Comparison of ENCODE assay signal across 8 cellular contexts in the genomic region with DNA sequence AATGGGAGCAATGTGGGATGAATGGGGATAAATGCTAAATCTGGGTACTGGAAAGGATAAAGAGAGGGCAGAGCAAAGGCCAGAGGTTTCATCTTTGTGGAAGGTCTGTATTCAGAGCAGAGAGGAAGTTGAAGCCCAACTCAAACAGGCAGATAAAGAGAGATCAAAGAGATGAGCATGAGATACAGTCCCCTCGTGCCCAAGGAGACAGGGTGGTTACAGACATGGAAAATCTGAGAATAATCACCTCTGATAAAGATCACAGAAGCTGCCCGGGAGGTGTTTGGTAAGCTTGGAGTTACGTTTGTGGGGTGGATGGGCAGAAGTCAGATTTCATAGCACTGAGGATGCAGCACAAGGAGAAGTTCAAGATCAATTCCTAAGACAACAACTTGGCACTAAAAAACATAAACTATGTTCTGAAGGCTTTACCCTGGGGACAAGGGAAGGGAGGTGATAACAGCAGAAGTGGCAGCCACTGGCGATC. TPM values are rescaled to one million over a fixed set of nuclear protein-coding genes. Genes with fewer than 3 reads are reported as not detected.
A peak's percentile ranks its signal among the peaks of the same experiment; 100 is the strongest.
DNase-seq lines count a peak whose midpoint lies in the region; TF ChIP-seq lines count a peak whose summit lies in the region.

No MANE protein-coding gene starts in this region.

- H3K36me3 ChIP-seq in MG63: peaks cover 2% of the 10 kb centered on the region; the same call in 1 of the 2 replicates
- no peaks in the 10 kb centered on the region for H3K36me3 ChIP-seq in hepatocyte (replicated peaks; ENCODE audit: insufficient read depth, low read depth)

- H3K9me3 ChIP-seq in MG63 (no peaks in the 10 kb centered on the region), hepatocyte (ENCODE audit: low read depth) (no peaks in the 10 kb centered on the region)

- no peaks in the 10 kb centered on the region for H3K9me3 Mint-ChIP-seq in activated T-helper 2 cell treated with anti-CD3 and anti-CD28 coated beads, Interferon-gamma antibody, Interleukin-2, Interleukin-4, amounts not matched to agents 10 μg/mL and 5 μg/mL and 100 μg/mL, durations not matched to agents 14 hours and 24 hours and 36 hours

- peak overlapping the region; percentile 92 for H3K27ac Mint-ChIP-seq in activated T-helper 2 cell treated with anti-CD3 and anti-CD28 coated beads, Interferon-gamma antibody, Interleukin-2, Interleukin-4, amounts not matched to agents 10 μg/mL and 5 μg/mL and 100 μg/mL, durations not matched to agents 14 hours and 24 hours and 36 hours

- H3K4me1 ChIP-seq in hepatocyte (ENCODE audit: insufficient read depth): peaks cover 4% of the 10 kb centered on the region

- peak overlapping the region; percentile 41 for H3K27ac ChIP-seq in hepatocyte
- H3K27ac ChIP-seq in substantia nigra (ENCODE audit: low read depth, low read length, poor library complexity, severe bottlenecking): peak overlapping the region; percentile 67

- peaks cover 15% of the 10 kb centered on the region for H3K36me3 Mint-ChIP-seq in activated T-helper 2 cell treated with anti-CD3 and anti-CD28 coated beads, Interferon-gamma antibody, Interleukin-2, Interleukin-4, amounts not matched to agents 10 μg/mL and 5 μg/mL and 100 μg/mL, durations not matched to agents 14 hours and 24 hours and 36 hours (ENCODE audit: low read depth)

- H3K27me3 Mint-ChIP-seq in activated T-helper 2 cell treated with anti-CD3 and anti-CD28 coated beads, Interferon-gamma antibody, Interleukin-2, Interleukin-4, amounts not matched to agents 10 μg/mL and 5 μg/mL and 100 μg/mL, durations not matched to agents 14 hours and 24 hours and 36 hours (ENCODE audit: low read depth): no peaks in the 10 kb centered on the region

- H3K79me2 ChIP-seq in hepatocyte: no peaks in the 10 kb centered on the region

- peak overlapping the region; percentile 72 for H3K4me2 ChIP-seq in hepatocyte

- intact Hi-C loops in activated T-helper 2 cell treated with anti-CD3 and anti-CD28 coated beads, Interferon-gamma antibody, Interleukin-2, Interleukin-4, amounts not matched to agents 10 μg/mL and 5 μg/mL and 100 μg/mL, durations not matched to agents 14 hours and 24 hours and 36 hours (cut with micrococcal nuclease): loop anchor here (1.0 to 5.0 kb wide), 3 partner anchors 10 to 69 kb away; a partner anchor contains a TSS

- H3K9me2 ChIP-seq in hepatocyte (replicated peaks; ENCODE audit: insufficient read depth): no peaks in the 10 kb centered on the region

- H3K27me3 ChIP-seq in MG63 (no peaks in the 10 kb centered on the region; the same call in 1 of the 2 replicates), hepatocyte (no peaks in the 10 kb centered on the region)

- H4K20me1 ChIP-seq in hepatocyte (ENCODE audit: insufficient read depth, poor library complexity, severe bottlenecking): no peaks in the 10 kb centered on the region

- 22% methylated on average over 4 of the region's 4 CpGs for WGBS in hepatocyte (ENCODE audit: low lambda C conversion rate, missing lambda C conversion rate)

- peak overlapping the region; percentile 84 for H3K4me3 Mint-ChIP-seq in activated T-helper 2 cell treated with anti-CD3 and anti-CD28 coated beads, Interferon-gamma antibody, Interleukin-2, Interleukin-4, amounts not matched to agents 10 μg/mL and 5 μg/mL and 100 μg/mL, durations not matched to agents 14 hours and 24 hours and 36 hours (ENCODE audit: low read depth)

- DNase-seq in activated naive CD4-positive, alpha-beta T cell treated with Interleukin-2 at 50 U/mL for 16 hours: peak; percentile 25
- DNase-seq in activated naive CD4-positive, alpha-beta T cell (lab: John Stamatoyannopoulos, UW): no peak
- DNase-seq in MG63 (no peak), hepatocyte (ENCODE audit: low spot score) (no peak), substantia nigra (lab: John Stamatoyannopoulos, UW) (peak in 3 of 49 donors; percentile 11 to 34 (median 15)), NCI-H510A treated with DMSO at 0.1 percent for 48 hours (lab: John Stamatoyannopoulos, UW) (no peak), cerebellum (ENCODE audit: low spot score) (no peak)
- peak; percentile 35 for DNase-seq in activated T-helper 2 cell treated with anti-CD3 and anti-CD28 coated beads, Interferon-gamma antibody, Interleukin-2, Interleukin-4, amounts not matched to agents 10 μg/mL and 5 μg/mL and 100 μg/mL, durations not matched to agents 14 hours and 24 hours and 36 hours (ENCODE audit: low spot score)

- peaks cover 64% of the 10 kb centered on the region for H3K4me1 Mint-ChIP-seq in activated T-helper 2 cell treated with anti-CD3 and anti-CD28 coated beads, Interferon-gamma antibody, Interleukin-2, Interleukin-4, amounts not matched to agents 10 μg/mL and 5 μg/mL and 100 μg/mL, durations not matched to agents 14 hours and 24 hours and 36 hours (ENCODE audit: low read depth)

- H2AFZ ChIP-seq in hepatocyte: peak overlapping the region; percentile 50

- H3K4me3 ChIP-seq in MG63 (peak overlapping the region; percentile 67), hepatocyte (peak overlapping the region; percentile 3)

- no peak for TF ChIP-seq CTCF in hepatocyte (IDR thresholded peaks at IDR 0.05; ENCODE audit: poor library complexity)

RNA-seq across cellular contexts. Expression of a gene that starts 0.5 kb away (rescaled TPM):
- 0.43 and 1.9 TPM in 2 replicates for total RNA-seq in MG63 (2014; rRNA removed; shearing (Covaris generic); ENCODE audit: low replicate concordance)
- total RNA-seq in activated T-helper 2 cell treated with anti-CD3 and anti-CD28 coated beads, Interferon-gamma antibody, Interleukin-2, Interleukin-4, amounts not matched to agents 10 μg/mL and 5 μg/mL and 100 μg/mL, durations not matched to agents 14 hours and 24 hours and 36 hours: 46.8 and 49.3 TPM in 2 replicates
- total RNA-seq in hepatocyte (0.56 and 0.87 TPM in 2 replicates), cerebellum (3.8 TPM)
- 1.5 and 2.0 TPM in 2 replicates for polyA plus RNA-seq in hepatocyte

Comparison
In these comparisons a context has a peak if more than half of its experiments do, and no peak if none do; other contexts are left out.
1. DNase-seq: peak in activated naive CD4-positive, alpha-beta T cell treated with Interleukin-2 at 50 U/mL for 16 hours (single experiment) and activated T-helper 2 cell treated with anti-CD3 and anti-CD28 coated beads, Interferon-gamma antibody, Interleukin-2, Interleukin-4, amounts not matched to agents 10 μg/mL and 5 μg/mL and 100 μg/mL, durations not matched to agents 14 hours and 24 hours and 36 hours (single experiment); none in activated naive CD4-positive, alpha-beta T cell (0 of 4), MG63 (single experiment), hepatocyte (single experiment), NCI-H510A treated with DMSO at 0.1 percent for 48 hours (single experiment) and cerebellum (single experiment).